In genomic region chr7:148914208-148914777, GRCh38 we compare ENCODE assay signal across 8 cellular contexts. TPM values are rescaled to one million over a fixed set of nuclear protein-coding genes. Genes with fewer than 3 reads are reported as not detected.
DNase-seq lines count a peak whose midpoint lies in the region; ATAC-seq and TF ChIP-seq lines count a peak whose summit lies in the region.

No MANE protein-coding gene starts in this region.

- H3K27me3 ChIP-seq in mammary epithelial cell (ENCODE audit: insufficient read depth, low read length): no peaks in the 10 kb centered on the region

- DNase-seq in mammary epithelial cell (peak; percentile 61), cerebellar nuclear complex (lab: John Stamatoyannopoulos, UW) (no peak), H4 (ENCODE audit: low spot score) (no peak)
- peak; percentile 67 to 70 for DNase-seq in stimulated activated CD4-positive, alpha-beta T cell treated with anti-CD3 and anti-CD28 coated beads, Interleukin-2, amount 100 ng/mL, for 24 hours

- no peak overlapping the region for H3K9ac ChIP-seq in mammary epithelial cell (ENCODE audit: insufficient read depth, low read length)

- peak overlapping the region; percentile 42 for H3K4me2 ChIP-seq in mammary epithelial cell (ENCODE audit: insufficient read depth, low read depth, low read length)

- BruUV-seq in mammary epithelial cell (replicated peaks; lab: Mats Ljungman, UMichigan): no TSS peak

- H3K79me2 ChIP-seq in mammary epithelial cell (ENCODE audit: insufficient read depth, low read length): no peaks in the 10 kb centered on the region

- H3K36me3 ChIP-seq in mammary epithelial cell (ENCODE audit: insufficient read depth, low read length): no peaks in the 10 kb centered on the region

- no peak overlapping the region for H2AFZ ChIP-seq in mammary epithelial cell (ENCODE audit: low read depth, low read length)

- 79% methylated on average over 8 of the region's 10 CpGs for WGBS in mammary epithelial cell (ENCODE audit: low coverage, missing lambda C conversion rate)

- H3K9me3 ChIP-seq in mammary epithelial cell (replicated peaks; ENCODE audit: insufficient read depth, low read length): no peaks in the 10 kb centered on the region

- CTCF ChIA-PET in mammary epithelial cell (lab: Charles Lee; ENCODE audit: low non-redundant PET): no interaction called here

- H4K20me1 ChIP-seq in mammary epithelial cell (ENCODE audit: insufficient read depth, low read length): no peaks in the 10 kb centered on the region

- no peak for TF ChIP-seq CTCF in mammary epithelial cell (conservative IDR thresholded peaks at IDR 0.05 in 1 of 2, IDR thresholded peaks at IDR 0.05 in 1 of 2; ENCODE audit: extremely low read depth in 1 of 2, insufficient read depth in 1 of 2, low read depth in 1 of 2, low read length in 2 of 2)

- in situ Hi-C loops in mammary epithelial cell (cut with MboI; ENCODE audit: low sequenced_read_pairs in 2 of 2): no loop called here

- H3K4me1 ChIP-seq in mammary epithelial cell (ENCODE audit: insufficient read depth, low read length): peaks cover 9% of the 10 kb centered on the region

- ATAC-seq in GM18519 (IDR thresholded peaks at IDR 0.05; ENCODE audit: low FRiP score, unreplicated experiment) (peak; percentile 36), HG02885 (IDR thresholded peaks at IDR 0.05; ENCODE audit: poor library complexity, unreplicated experiment) (peak; percentile 61), SK-N-SH treated with all-trans-retinoic acid at 6 μM for 48 hours (peak; percentile 92), HG03159 (IDR thresholded peaks at IDR 0.05; ENCODE audit: unreplicated experiment) (no peak)

- H3K27ac ChIP-seq in mammary epithelial cell (ENCODE audit: insufficient read depth, low read depth, low read length): no peak overlapping the region

- dilution Hi-C loops in mammary epithelial cell (cut with HindIII; ENCODE audit: low sequenced_read_pairs): no loop called here

- intact Hi-C loops in mammary epithelial cell (cut with micrococcal nuclease): no loop called here

- H3K4me3 ChIP-seq in mammary epithelial cell (replicated peaks in 1 of 3; ENCODE audit: insufficient read depth in 1 of 3, low read depth in 2 of 3, low read length in 3 of 3): no peak overlapping the region

TF ChIP-seq in SK-N-SH treated with all-trans-retinoic acid at 6 μM for 48 hours, 23 proteins besides CTCF, POLR2A, EP300 and RAD21:
- TF ChIP-seq SNAI2 (CRISPR knock-in tag; IDR thresholded peaks at IDR 0.05) (0 out of 2 replicates have a peak, but pooled peaks have one; percentile 37), ARNTL (CRISPR knock-in tag; IDR thresholded peaks at IDR 0.05; ENCODE audit: borderline replicate concordance, low read depth) (no peak), TOX (CRISPR knock-in tag; IDR thresholded peaks at IDR 0.05; ENCODE audit: borderline replicate concordance) (no peak), OSR1 (CRISPR knock-in tag; IDR thresholded peaks at IDR 0.05) (no peak), ZFP3 (CRISPR knock-in tag; IDR thresholded peaks at IDR 0.05) (no peak), TCF4 (CRISPR knock-in tag; IDR thresholded peaks at IDR 0.05; ENCODE audit: borderline replicate concordance) (no peak), POU6F1 (CRISPR knock-in tag; IDR thresholded peaks at IDR 0.05; ENCODE audit: borderline replicate concordance, low read depth) (no peak)

RNA-seq across cellular contexts. Expression of gene EZH2, which starts 30.2 kb away (rescaled TPM):
- total RNA-seq in mammary epithelial cell: 10 to 100 TPM in 1 of 2 donors, 1 to 10 TPM in 1; 4.8 to 24.1 TPM
- polyA plus RNA-seq in mammary epithelial cell: 17.7 TPM
- 16.7 TPM for polyA minus RNA-seq in mammary epithelial cell
- 15.2 and 30.6 TPM in 2 replicates for total RNA-seq in H4 (2014; rRNA removed; shearing (Covaris generic))

Comparison
In these comparisons a context has a peak if more than half of its experiments do, and no peak if none do; other contexts are left out.
1. DNase-seq: peak in mammary epithelial cell (single experiment) and stimulated activated CD4-positive, alpha-beta T cell treated with anti-CD3 and anti-CD28 coated beads, Interleukin-2, amount 100 ng/mL, for 24 hours (2 of 2); none in cerebellar nuclear complex (0 of 2) and H4 (single experiment).